Comparison of ENCODE assay signal across 18 cellular contexts in the genomic region with DNA sequence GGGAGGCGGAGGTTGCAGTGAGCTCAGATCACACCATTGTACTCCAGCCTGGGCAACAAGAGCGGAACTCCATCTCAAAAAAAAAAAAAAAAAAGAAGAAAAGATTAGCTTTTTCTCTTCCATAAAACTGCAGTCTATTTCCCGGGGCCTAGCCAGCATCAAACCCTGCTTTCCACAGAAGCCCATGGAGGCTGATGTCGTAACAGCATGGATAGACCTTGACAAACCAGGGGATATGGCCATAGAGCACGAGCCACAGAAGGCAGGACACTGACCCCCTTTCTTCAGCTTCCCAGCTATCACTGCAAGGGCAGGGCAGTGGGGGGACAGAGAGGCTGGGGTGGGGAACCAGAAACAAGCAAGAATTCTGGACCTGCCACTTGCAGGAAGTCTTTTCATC. TPM values are rescaled to one million over a fixed set of nuclear protein-coding genes. Genes with fewer than 3 reads are reported as not detected.
DNase-seq lines count a peak whose midpoint lies in the region; FAIRE-seq and TF ChIP-seq lines count a peak whose summit lies in the region.
"Had no signal": no experiment of that assay in that cellular context is flagged by ENCODE, and none has a peak within 500 bp of the region (broad histone marks: within the 10 kb centered on the region; RNA-seq: fewer than 3 reads in every experiment).

No MANE protein-coding gene starts in this region.

- H3K27me3 Mint-ChIP-seq in nephron progenitor cell (ENCODE audit: low read depth, poor library complexity), result no peaks in the 10 kb centered on the region

- no peaks in the 10 kb centered on the region for H3K9me3 Mint-ChIP-seq in nephron progenitor cell
- H3K9me3 Mint-ChIP-seq: CD14-positive monocyte; CD8-positive, alpha-beta T cell; GM23338 had no signal

- no peak for DNase-seq in RWPE1 (ENCODE audit: low spot score)
- DNase-seq in WERI-Rb-1, result no peak
- DNase-seq in nephron progenitor cell, result no peak
- DNase-seq in urothelium cell line (ENCODE audit: low spot score), result no peak
- no peak for DNase-seq in stimulated activated CD4-positive, alpha-beta T cell treated with anti-CD3 and anti-CD28 coated beads, Interleukin-4, amount 100 ng/mL, for 24 hours
- DNase-seq in HT-29 (ENCODE audit: low spot score), result no peak
- DNase-seq: BE2C; CD8-positive, alpha-beta T cell; COR-L47; DMS153; EL; H7 had no signal

- H3K4me1 Mint-ChIP-seq in nephron progenitor cell, result peaks cover 39% of the 10 kb centered on the region

- no peaks in the 10 kb centered on the region for H3K9me3 ChIP-seq in WERI-Rb-1 (ENCODE audit: severe bottlenecking)
- H3K9me3 ChIP-seq: A549, BE2C had no signal

- POLR2A ChIA-PET in RWPE1 (lab: Yijun Ruan, JAX; ENCODE audit: low non-redundant PET), result no interaction called here

- FAIRE-seq in urothelium cell line (lab: Jason Lieb, UNC), result peak; percentile 75
- FAIRE-seq: A549, D721Med, G401.6, GM12892 had no signal

- H3K27ac ChIP-seq in RWPE1, result peak overlapping the region; percentile 47
- peak overlapping the region; percentile 45 for H3K27ac ChIP-seq in WERI-Rb-1
- H3K27ac ChIP-seq: A549 had no signal

- peaks cover 54% of the 10 kb centered on the region for H3K36me3 ChIP-seq in WERI-Rb-1

- CTCF ChIA-PET in RWPE1 (lab: Yijun Ruan, JAX), result interaction anchor here (0.7 to 1.0 kb wide), 4 partner anchors 17 to 73 kb away, joined by 3 to 6 read pairs (median 3); no protein-coding TSS in a partner anchor

- peaks cover 43% of the 10 kb centered on the region for H3K36me3 Mint-ChIP-seq in nephron progenitor cell (ENCODE audit: low read depth)

- H3K4me3 ChIP-seq in WERI-Rb-1 (ENCODE audit: low read depth, low read length), result no peak overlapping the region
- H3K4me3 ChIP-seq: A549, GM23338 had no signal

- no peak overlapping the region for H3K27ac Mint-ChIP-seq in nephron progenitor cell
- H3K27ac Mint-ChIP-seq: CD8-positive, alpha-beta T cell had no signal

- H3K27me3 ChIP-seq in WERI-Rb-1 (ENCODE audit: insufficient read depth, low read depth, severe bottlenecking), result no peaks in the 10 kb centered on the region
- H3K27me3 ChIP-seq: BE2C had no signal

- peak overlapping the region; percentile 66 for H3K4me3 Mint-ChIP-seq in nephron progenitor cell
- H3K4me3 Mint-ChIP-seq: CD14-positive monocyte; CD8-positive, alpha-beta T cell; GM23338 had no signal

- TF ChIP-seq CTCF in RWPE1 (conservative IDR thresholded peaks at IDR 0.05; ENCODE audit: low read depth) (no peak), WERI-Rb-1 (IDR thresholded peaks at IDR 0.05; ENCODE audit: low read depth, low read length) (no peak), nephron progenitor cell (IDR thresholded peaks at IDR 0.05) (no peak)

RNA-seq across cellular contexts. Expression of a gene that starts 21.5 kb away (rescaled TPM):
- total RNA-seq in HT-29 (2014; rRNA removed; shearing (Covaris generic)), result 24.3 and 26.6 TPM in 2 replicates

RNA-seq across cellular contexts. Expression of a gene that starts 21.6 kb away (rescaled TPM):
- total RNA-seq in HT-29 (2014; rRNA removed; shearing (Covaris generic)), result 7.3 and 11.4 TPM in 2 replicates

RNA-seq across cellular contexts. Expression of a gene that starts 33.0 kb away (rescaled TPM):
- 0.16 and 0.20 TPM in 2 replicates for total RNA-seq in HT-29 (2014; rRNA removed; shearing (Covaris generic))

RNA-seq across cellular contexts. Expression of a gene that starts 50.2 kb away (rescaled TPM):
- total RNA-seq in HT-29 (2014; rRNA removed; shearing (Covaris generic)), result 17.9 and 19.4 TPM in 2 replicates
